ENCODE assay signal across 1 cellular context in the genomic region with DNA sequence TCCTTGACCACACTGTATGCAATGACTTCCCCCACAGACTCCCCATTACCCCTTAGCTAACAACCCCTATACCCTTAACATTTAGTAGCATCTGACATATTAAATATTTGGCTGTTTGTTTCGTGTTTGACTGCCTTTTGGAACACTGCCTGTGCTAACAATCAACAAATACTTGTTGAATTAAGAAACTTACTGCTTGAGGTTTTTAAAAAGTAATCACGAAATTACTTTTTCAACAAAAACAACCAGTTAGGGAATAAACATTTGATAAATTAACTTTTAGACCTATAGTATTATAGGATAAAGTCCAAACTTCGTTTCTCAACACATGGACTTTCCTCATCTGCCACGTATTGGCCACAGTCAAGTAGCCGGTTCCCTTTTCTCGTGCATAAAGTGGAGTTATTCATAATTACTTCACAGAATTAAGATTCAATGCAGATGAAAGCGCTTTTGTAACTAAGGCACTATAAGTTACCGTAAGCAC.
A peak's percentile ranks its signal among the peaks of the same experiment; 100 is the strongest.
TF ChIP-seq lines count a peak whose summit lies in the region.

No MANE protein-coding gene starts in this region.

TF ChIP-seq in HepG2, 621 proteins besides CTCF, POLR2A, EP300 and RAD21 (continues in another document):
- TF ChIP-seq NFYB (CRISPR knock-in tag; IDR thresholded peaks at IDR 0.05): no peak
- TF ChIP-seq ZNF768 (CRISPR knock-in tag; IDR thresholded peaks at IDR 0.05): no peak
- TF ChIP-seq PHB2 (IDR thresholded peaks at IDR 0.05; ENCODE audit: partially characterized antibody): no peak
- no peak for TF ChIP-seq NFIC (IDR thresholded peaks at IDR 0.05; ENCODE audit: low read length)
- TF ChIP-seq, protein P1, sequence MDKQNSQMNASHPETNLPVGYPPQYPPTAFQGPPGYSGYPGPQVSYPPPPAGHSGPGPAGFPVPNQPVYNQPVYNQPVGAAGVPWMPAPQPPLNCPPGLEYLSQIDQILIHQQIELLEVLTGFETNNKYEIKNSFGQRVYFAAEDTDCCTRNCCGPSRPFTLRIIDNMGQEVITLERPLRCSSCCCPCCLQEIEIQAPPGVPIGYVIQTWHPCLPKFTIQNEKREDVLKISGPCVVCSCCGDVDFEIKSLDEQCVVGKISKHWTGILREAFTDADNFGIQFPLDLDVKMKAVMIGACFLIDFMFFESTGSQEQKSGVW (CRISPR knock-in tag; IDR thresholded peaks at IDR 0.05; ENCODE audit: borderline replicate concordance): no peak
- TF ChIP-seq ZNF749 (CRISPR knock-in tag; IDR thresholded peaks at IDR 0.05; ENCODE audit: borderline replicate concordance): no peak
- TF ChIP-seq KDM1A (CRISPR knock-in tag; IDR thresholded peaks at IDR 0.05): no peak
- TF ChIP-seq ZNF205 (CRISPR knock-in tag; IDR thresholded peaks at IDR 0.05): no peak
- 0 out of 2 replicates have a peak, but pooled peaks have one; percentile 19 for TF ChIP-seq GTF3A (CRISPR knock-in tag; conservative IDR thresholded peaks at IDR 0.05)
- TF ChIP-seq CHD4 (IDR thresholded peaks at IDR 0.05; ENCODE audit: borderline replicate concordance, low read length): peak; percentile 25; the same call in 1 of the 2 replicates
- no peak for TF ChIP-seq ZNF563 (CRISPR knock-in tag; IDR thresholded peaks at IDR 0.05)
- TF ChIP-seq MAFK (conservative IDR thresholded peaks at IDR 0.05 in 1 of 2, IDR thresholded peaks at IDR 0.05 in 1 of 2; ENCODE audit: low read length in 2 of 2): no peak
- TF ChIP-seq PAXIP1 (CRISPR knock-in tag; conservative IDR thresholded peaks at IDR 0.05): no peak
- no peak for TF ChIP-seq AHR (CRISPR knock-in tag; IDR thresholded peaks at IDR 0.05)
- no peak for TF ChIP-seq ZNF235 (CRISPR knock-in tag; IDR thresholded peaks at IDR 0.05; ENCODE audit: borderline replicate concordance)
- no peak for TF ChIP-seq NRL (CRISPR knock-in tag; IDR thresholded peaks at IDR 0.05; ENCODE audit: borderline replicate concordance)
- no peak for TF ChIP-seq ZNF543 (CRISPR knock-in tag; IDR thresholded peaks at IDR 0.05)
- TF ChIP-seq PRMT3 (CRISPR knock-in tag; IDR thresholded peaks at IDR 0.05; ENCODE audit: borderline replicate concordance, low read depth): no peak
- no peak for TF ChIP-seq ZNF556 (CRISPR knock-in tag; IDR thresholded peaks at IDR 0.05; ENCODE audit: borderline replicate concordance)
- no peak for TF ChIP-seq REST (IDR thresholded peaks at IDR 0.05; ENCODE audit: borderline replicate concordance in 1 of 2, low read depth in 1 of 2, low read length in 2 of 2)
- TF ChIP-seq POLR2AphosphoS2 (IDR thresholded peaks at IDR 0.05; ENCODE audit: low read depth, low read length): no peak
- peak; percentile 5; the same call in 1 of the 2 replicates for TF ChIP-seq ARID2 (CRISPR knock-in tag; IDR thresholded peaks at IDR 0.05; ENCODE audit: borderline replicate concordance)
- TF ChIP-seq PAF1 (CRISPR knock-in tag; IDR thresholded peaks at IDR 0.05): no peak
- no peak for TF ChIP-seq CREB1 (IDR thresholded peaks at IDR 0.05)
- peak; percentile 19; the same call in 1 of the 2 replicates for TF ChIP-seq CREB1 (CRISPR knock-in tag; IDR thresholded peaks at IDR 0.05)
- TF ChIP-seq NR2F1 (CRISPR knock-in tag; IDR thresholded peaks at IDR 0.05): no peak
- TF ChIP-seq DRAP1 (CRISPR knock-in tag; IDR thresholded peaks at IDR 0.05): no peak
- peak; percentile 72; the same call in 1 of the 2 replicates for TF ChIP-seq ZMYM2 (CRISPR knock-in tag; IDR thresholded peaks at IDR 0.05)
- TF ChIP-seq HMGA1 (CRISPR knock-in tag; conservative IDR thresholded peaks at IDR 0.05): no peak
- TF ChIP-seq, protein P2, sequence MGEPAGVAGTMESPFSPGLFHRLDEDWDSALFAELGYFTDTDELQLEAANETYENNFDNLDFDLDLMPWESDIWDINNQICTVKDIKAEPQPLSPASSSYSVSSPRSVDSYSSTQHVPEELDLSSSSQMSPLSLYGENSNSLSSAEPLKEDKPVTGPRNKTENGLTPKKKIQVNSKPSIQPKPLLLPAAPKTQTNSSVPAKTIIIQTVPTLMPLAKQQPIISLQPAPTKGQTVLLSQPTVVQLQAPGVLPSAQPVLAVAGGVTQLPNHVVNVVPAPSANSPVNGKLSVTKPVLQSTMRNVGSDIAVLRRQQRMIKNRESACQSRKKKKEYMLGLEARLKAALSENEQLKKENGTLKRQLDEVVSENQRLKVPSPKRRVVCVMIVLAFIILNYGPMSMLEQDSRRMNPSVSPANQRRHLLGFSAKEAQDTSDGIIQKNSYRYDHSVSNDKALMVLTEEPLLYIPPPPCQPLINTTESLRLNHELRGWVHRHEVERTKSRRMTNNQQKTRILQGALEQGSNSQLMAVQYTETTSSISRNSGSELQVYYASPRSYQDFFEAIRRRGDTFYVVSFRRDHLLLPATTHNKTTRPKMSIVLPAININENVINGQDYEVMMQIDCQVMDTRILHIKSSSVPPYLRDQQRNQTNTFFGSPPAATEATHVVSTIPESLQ (CRISPR knock-in tag; conservative IDR thresholded peaks at IDR 0.05): no peak
- TF ChIP-seq ZC3H13 (CRISPR knock-in tag; IDR thresholded peaks at IDR 0.05): no peak
- TF ChIP-seq ZNF720 (CRISPR knock-in tag; IDR thresholded peaks at IDR 0.05): no peak
- TF ChIP-seq, protein P3, sequence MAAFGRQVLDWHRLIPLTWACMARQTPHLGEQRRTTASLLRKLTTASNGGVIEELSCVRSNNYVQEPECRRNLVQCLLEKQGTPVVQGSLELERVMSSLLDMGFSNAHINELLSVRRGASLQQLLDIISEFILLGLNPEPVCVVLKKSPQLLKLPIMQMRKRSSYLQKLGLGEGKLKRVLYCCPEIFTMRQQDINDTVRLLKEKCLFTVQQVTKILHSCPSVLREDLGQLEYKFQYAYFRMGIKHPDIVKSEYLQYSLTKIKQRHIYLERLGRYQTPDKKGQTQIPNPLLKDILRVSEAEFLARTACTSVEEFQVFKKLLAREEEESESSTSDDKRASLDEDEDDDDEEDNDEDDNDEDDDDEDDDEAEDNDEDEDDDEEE (CRISPR knock-in tag; IDR thresholded peaks at IDR 0.05): no peak
- TF ChIP-seq HOXA5 (CRISPR knock-in tag; IDR thresholded peaks at IDR 0.05): no peak
- no peak for TF ChIP-seq XRCC5 (optimal IDR thresholded peaks at IDR 0.05; ENCODE audit: low read length)
- no peak for TF ChIP-seq TAF15 (IDR thresholded peaks at IDR 0.05; ENCODE audit: low read depth, low read length, poor library complexity, severe bottlenecking)
- no peak for TF ChIP-seq EZH2 (conservative IDR thresholded peaks at IDR 0.05; ENCODE audit: low read depth, low read length)
- no peak for TF ChIP-seq HBP1 (CRISPR knock-in tag; IDR thresholded peaks at IDR 0.05; ENCODE audit: low read depth)
- no peak for TF ChIP-seq ZNF547 (CRISPR knock-in tag; IDR thresholded peaks at IDR 0.05)
- TF ChIP-seq, protein P4, sequence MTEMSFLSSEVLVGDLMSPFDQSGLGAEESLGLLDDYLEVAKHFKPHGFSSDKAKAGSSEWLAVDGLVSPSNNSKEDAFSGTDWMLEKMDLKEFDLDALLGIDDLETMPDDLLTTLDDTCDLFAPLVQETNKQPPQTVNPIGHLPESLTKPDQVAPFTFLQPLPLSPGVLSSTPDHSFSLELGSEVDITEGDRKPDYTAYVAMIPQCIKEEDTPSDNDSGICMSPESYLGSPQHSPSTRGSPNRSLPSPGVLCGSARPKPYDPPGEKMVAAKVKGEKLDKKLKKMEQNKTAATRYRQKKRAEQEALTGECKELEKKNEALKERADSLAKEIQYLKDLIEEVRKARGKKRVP (CRISPR knock-in tag; IDR thresholded peaks at IDR 0.05): no peak
- TF ChIP-seq SMAD1 (CRISPR knock-in tag; IDR thresholded peaks at IDR 0.05; ENCODE audit: borderline replicate concordance, low read depth): no peak
- TF ChIP-seq PRDM4 (CRISPR knock-in tag; IDR thresholded peaks at IDR 0.05; ENCODE audit: borderline replicate concordance): no peak
- no peak for TF ChIP-seq KAT8 (CRISPR knock-in tag; IDR thresholded peaks at IDR 0.05)
- no peak for TF ChIP-seq ZNF101 (CRISPR knock-in tag; IDR thresholded peaks at IDR 0.05; ENCODE audit: borderline replicate concordance, low read depth)
- TF ChIP-seq EHMT2 (IDR thresholded peaks at IDR 0.05; ENCODE audit: borderline replicate concordance, low read depth, low read length): peak; percentile 83; the same call in 1 of the 2 replicates
- no peak for TF ChIP-seq JUND (CRISPR knock-in tag; IDR thresholded peaks at IDR 0.05)
- no peak for TF ChIP-seq MYC (CRISPR knock-in tag; IDR thresholded peaks at IDR 0.05; ENCODE audit: borderline replicate concordance)
- TF ChIP-seq TEAD3 (CRISPR knock-in tag; optimal IDR thresholded peaks at IDR 0.05; ENCODE audit: borderline replicate concordance): no peak
- no peak for TF ChIP-seq ZNF136 (CRISPR knock-in tag; IDR thresholded peaks at IDR 0.05; ENCODE audit: low read depth)
- no peak for TF ChIP-seq HMG20B (CRISPR knock-in tag; conservative IDR thresholded peaks at IDR 0.05)
- TF ChIP-seq, protein P5, sequence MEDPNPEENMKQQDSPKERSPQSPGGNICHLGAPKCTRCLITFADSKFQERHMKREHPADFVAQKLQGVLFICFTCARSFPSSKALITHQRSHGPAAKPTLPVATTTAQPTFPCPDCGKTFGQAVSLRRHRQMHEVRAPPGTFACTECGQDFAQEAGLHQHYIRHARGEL (CRISPR knock-in tag; IDR thresholded peaks at IDR 0.05): no peak
